Comparison of ENCODE assay signal across 15 cellular contexts in the genomic region with DNA sequence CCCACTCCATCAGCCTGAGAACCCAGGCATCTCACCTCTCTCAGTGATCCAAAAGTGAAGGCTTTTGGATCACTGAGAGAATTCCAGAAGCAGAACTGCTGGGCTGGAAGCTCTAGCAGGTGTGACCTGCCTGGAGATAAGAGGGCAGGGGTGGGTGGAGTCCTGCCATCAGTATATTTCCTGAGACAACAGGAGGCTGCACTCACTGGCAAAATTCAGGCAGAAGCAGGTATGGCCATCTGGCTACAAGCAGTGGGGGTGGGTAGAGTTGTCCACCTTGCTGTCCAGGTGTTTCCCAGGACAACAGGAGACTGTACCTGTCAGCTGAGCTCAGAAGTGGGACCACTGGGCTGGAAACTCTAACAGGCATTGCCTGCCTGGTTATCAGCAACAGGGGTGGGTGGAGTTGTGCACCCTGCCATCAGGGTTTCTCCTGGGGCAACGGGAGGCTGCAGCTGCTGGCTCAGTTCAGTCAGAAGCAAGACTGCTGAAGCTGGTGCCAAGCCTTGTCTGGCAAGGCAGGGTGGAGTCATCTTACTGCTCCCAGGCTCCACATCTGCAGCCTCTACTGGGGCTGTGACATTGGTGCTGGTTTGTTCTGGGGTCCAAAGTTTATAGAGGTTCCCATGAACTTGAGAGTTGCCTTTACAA. TPM values are rescaled to one million over a fixed set of nuclear protein-coding genes. Genes with fewer than 3 reads are reported as not detected.
DNase-seq lines count a peak whose midpoint lies in the region; ATAC-seq and TF ChIP-seq lines count a peak whose summit lies in the region.
"Had no signal": no experiment of that assay in that cellular context is flagged by ENCODE, and none has a peak within 500 bp of the region (broad histone marks: within the 10 kb centered on the region; RNA-seq: fewer than 3 reads in every experiment).

No MANE protein-coding gene starts in this region.

- DNase-seq in DMS 273 (lab: John Stamatoyannopoulos, UW; ENCODE audit: unreplicated experiment) (peak; percentile 65), MG63 (peak; percentile 2), NCI-H510A (lab: John Stamatoyannopoulos, UW) (peak; percentile 45), foreskin keratinocyte (no peak), activated gamma-delta T cell (lab: John Stamatoyannopoulos, UW) (no peak), OCI-LY7 (ENCODE audit: low spot score) (no peak)
- DNase-seq in activated naive CD4-positive, alpha-beta T cell treated with anti-CD3 and anti-CD28 coated beads, Interleukin-2, amount 50 U/mL, for 16 hours = no peak
- DNase-seq: CD4-positive, alpha-beta memory T cell; EL; KG1; NCI-H446 treated with DMSO at 0.1 percent for 48 hours; OCI-M1 had no signal

- CTCF ChIA-PET in OCI-LY7 (lab: Charles Lee; ENCODE audit: unreplicated experiment) = no interaction called here

- no TSS peak for BruUV-seq in OCI-LY7 (replicated peaks; lab: Mats Ljungman, UMichigan)

- no peaks in the 10 kb centered on the region for H3K9me3 ChIP-seq in MG63
- no peaks in the 10 kb centered on the region for H3K9me3 ChIP-seq in OCI-LY7 (ENCODE audit: low read length)

- no peaks in the 10 kb centered on the region for H4K20me1 ChIP-seq in OCI-LY7 (ENCODE audit: insufficient read depth, low read length)

- no peaks in the 10 kb centered on the region for H3K79me2 ChIP-seq in OCI-LY7 (ENCODE audit: insufficient read depth, low read depth, low read length)

- H3K4me3 ChIP-seq in MG63 (no peak overlapping the region), OCI-LY7 (ENCODE audit: low read depth, low read length, poor library complexity, severe bottlenecking) (no peak overlapping the region)

- H3K27me3 ChIP-seq in MG63 (no peaks in the 10 kb centered on the region), foreskin keratinocyte (peaks cover 25% of the 10 kb centered on the region)

- POLR2A ChIA-PET in OCI-LY7 (lab: Charles Lee) = no interaction called here

- no peak overlapping the region for H2AFZ ChIP-seq in OCI-LY7 (ENCODE audit: low read length)

- H3K4me1 ChIP-seq in foreskin keratinocyte = no peaks in the 10 kb centered on the region
- no peaks in the 10 kb centered on the region for H3K4me1 ChIP-seq in OCI-LY7 (ENCODE audit: insufficient read depth, low read length, poor library complexity, severe bottlenecking)

- no peak for TF ChIP-seq POLR2A in GM18505 (IDR thresholded peaks at IDR 0.05; ENCODE audit: borderline replicate concordance, extremely low read depth, insufficient read depth, insufficient read length)

- ATAC-seq in foreskin keratinocyte (peak; percentile 25), GM18505 (IDR thresholded peaks at IDR 0.05; ENCODE audit: unreplicated experiment) (no peak)

- H3K27ac ChIP-seq in foreskin keratinocyte (no peak overlapping the region), OCI-LY7 (ENCODE audit: low read depth, low read length, poor library complexity, severe bottlenecking) (no peak overlapping the region)

- TF ChIP-seq CTCF in foreskin keratinocyte (conservative IDR thresholded peaks at IDR 0.05) (no peak), OCI-LY7 (conservative IDR thresholded peaks at IDR 0.05; ENCODE audit: low read length) (no peak)

- H3K4me2 ChIP-seq in OCI-LY7 (ENCODE audit: low read length) = no peak overlapping the region

- no peaks in the 10 kb centered on the region for H3K36me3 ChIP-seq in MG63
- H3K36me3 ChIP-seq in OCI-LY7 (ENCODE audit: insufficient read depth, low read length) = no peaks in the 10 kb centered on the region

- intact Hi-C loops in OCI-LY7 (cut with micrococcal nuclease; ENCODE audit: unreplicated experiment) = no loop called here

- no peaks in the 10 kb centered on the region for H3K9me2 ChIP-seq in OCI-LY7 (ENCODE audit: insufficient read depth, low read length)

RNA-seq across cellular contexts. Expression of gene SFTPD, which starts 47.2 kb away (rescaled TPM):
- total RNA-seq in MG63 (2014; rRNA removed; shearing (Covaris generic); ENCODE audit: low replicate concordance) = not detected in 2 replicates
- 0.07 TPM in 1 of 2 replicates, not detected in the other for total RNA-seq in foreskin keratinocyte
- polyA plus RNA-seq in foreskin keratinocyte = 0.06 TPM in 2 replicates
- not detected in 2 replicates for total RNA-seq in OCI-LY7 (2014; rRNA removed; shearing (Covaris generic))
- not detected in 2 replicates for total RNA-seq in OCI-LY7 (2022)
- total RNA-seq: CD4-positive, alpha-beta memory T cell; M059J; SK-MEL-5 had no signal
- polyA plus RNA-seq: CD4-positive, alpha-beta memory T cell had no signal

Comparison
In these comparisons a context has a peak if more than half of its experiments do, and no peak if none do; other contexts are left out.
1. DNase-seq: peak in DMS 273 (single experiment), MG63 (single experiment) and NCI-H510A (single experiment); none in foreskin keratinocyte (0 of 2), activated naive CD4-positive, alpha-beta T cell treated with anti-CD3 and anti-CD28 coated beads, Interleukin-2, amount 50 U/mL, for 16 hours (single experiment), activated gamma-delta T cell (single experiment) and OCI-LY7 (single experiment).